ENCODE assay signal across 22 cellular contexts in genomic region chr10:78859769-78860168, GRCh38.
DNase-seq lines count a peak whose midpoint lies in the region; TF ChIP-seq lines count a peak whose summit lies in the region.
"Had no signal": no experiment of that assay in that cellular context is flagged by ENCODE, and none has a peak within 500 bp of the region (broad histone marks: within the 10 kb centered on the region; RNA-seq: fewer than 3 reads in every experiment).

No MANE protein-coding gene starts in this region.

- H3K4me3 ChIP-seq in HEK293 (ENCODE audit: low read depth, low read length) = no peak overlapping the region
- no peak overlapping the region for H3K4me3 ChIP-seq in WERI-Rb-1 (ENCODE audit: low read depth, low read length)
- H3K4me3 ChIP-seq: GM23248, SJSA1 had no signal

- DNase-seq in HEK293T (ENCODE audit: extremely low spot score) (no peak), WERI-Rb-1 (peak; percentile 46), mucosa of gallbladder (ENCODE audit: low spot score) (peak; percentile 6), NCI-H2196 (lab: John Stamatoyannopoulos, UW; ENCODE audit: unreplicated experiment) (no peak), posterior vena cava (ENCODE audit: low spot score) (no peak)
- DNase-seq in activated T-cell treated with anti-CD3 and anti-CD28 coated beads, Interleukin-2, amount 50 U/mL, for 1 hour = no peak
- DNase-seq: Caco-2, GM23248, HFFc6, NCI-H1048, NCI-H1694, NCI-H2029 treated with DMSO at 0.1 percent for 48 hours, NCI-H446, NCI-H524 treated with DMSO at 0.1 percent for 48 hours, NCI-H774, Right ventricle myocardium superior, RPMI8226, SW 1271 had no signal

- no peaks in the 10 kb centered on the region for H3K27me3 ChIP-seq in WERI-Rb-1 (ENCODE audit: insufficient read depth, low read depth, severe bottlenecking)
- H3K27me3 ChIP-seq: SJSA1 had no signal

- CTCF ChIA-PET in HEK293 (lab: Yijun Ruan, JAX) = no interaction called here
- CTCF ChIA-PET in HEK293T (lab: Yijun Ruan, JAX) = interaction anchor here (0.6 to 0.7 kb wide), 2 partner anchors 77 to 336 kb away, joined by 3 read pairs; no protein-coding TSS in a partner anchor

- POLR2A ChIA-PET in HEK293 (lab: Yijun Ruan, JAX) (no interaction called here), HEK293T (lab: Yijun Ruan, JAX) (no interaction called here)

- TF ChIP-seq CTCF in HEK293 (tag by site-specific recombination; IDR thresholded peaks at IDR 0.05) = no peak
- no peak for TF ChIP-seq CTCF in WERI-Rb-1 (IDR thresholded peaks at IDR 0.05; ENCODE audit: low read depth, low read length)

- H3K36me3 ChIP-seq in HEK293 (ENCODE audit: control insufficient read depth in 2 of 2, insufficient read depth in 1 of 2, low read length in 2 of 2) (no peaks in the 10 kb centered on the region), WERI-Rb-1 (no peaks in the 10 kb centered on the region)
- H3K36me3 ChIP-seq: SJSA1 had no signal

- H3K9me3 ChIP-seq in HEK293 (ENCODE audit: control insufficient read depth, insufficient read depth, low read depth, low read length) = no peaks in the 10 kb centered on the region
- no peaks in the 10 kb centered on the region for H3K9me3 ChIP-seq in WERI-Rb-1 (ENCODE audit: severe bottlenecking)
- H3K9me3 ChIP-seq: Caco-2, SJSA1 had no signal

- no peaks in the 10 kb centered on the region for H3K4me1 ChIP-seq in HEK293 (ENCODE audit: control insufficient read depth, insufficient read depth, low read length)
- H3K4me1 ChIP-seq: Caco-2, SJSA1 had no signal

- intact Hi-C loops in posterior vena cava (cut with DNase I) = no loop called here

- no peak overlapping the region for H3K27ac ChIP-seq in HEK293 (ENCODE audit: extremely low read depth, low read depth, low read length)
- no peak overlapping the region for H3K27ac ChIP-seq in WERI-Rb-1
- H3K27ac ChIP-seq: C4-2B, GM23248, KMS-11, SJSA1 had no signal

TF ChIP-seq in HEK293, 187 proteins besides CTCF, POLR2A, EP300 and RAD21:
- peak; percentile 73 for TF ChIP-seq OSR2 (tag by site-specific recombination; IDR thresholded peaks at IDR 0.05)
- no peak for TF ChIP-seq HOXD13 (CRISPR knock-in tag; IDR thresholded peaks at IDR 0.05; ENCODE audit: borderline replicate concordance)
- TF ChIP-seq ZNF223 (tag by site-specific recombination; IDR thresholded peaks at IDR 0.05) = no peak
- no peak for TF ChIP-seq ZBTB26 (tag by site-specific recombination; optimal IDR thresholded peaks at IDR 0.05)
- peak; percentile 49; the same call in 1 of the 2 replicates for TF ChIP-seq ZIC2 (tag by site-specific recombination; IDR thresholded peaks at IDR 0.05)
- TF ChIP-seq ZSCAN5A (tag by site-specific recombination; IDR thresholded peaks at IDR 0.05) = no peak

TF ChIP-seq in HEK293T, 16 proteins besides CTCF, POLR2A, EP300 and RAD21:
- TF ChIP-seq SP1 (IDR thresholded peaks at IDR 0.05) (no peak), ZNF384 (IDR thresholded peaks at IDR 0.05) (0 out of 2 replicates have a peak, but pooled peaks have one; percentile 5)

Comparison
In these comparisons a context has a peak if more than half of its experiments do, and no peak if none do; other contexts are left out.
1. DNase-seq: peak in WERI-Rb-1 (single experiment) and mucosa of gallbladder (single experiment); none in HEK293T (single experiment), activated T-cell treated with anti-CD3 and anti-CD28 coated beads, Interleukin-2, amount 50 U/mL, for 1 hour (single experiment), NCI-H2196 (single experiment) and posterior vena cava (single experiment).